Comparison of ENCODE assay signal across 23 cellular contexts in the genomic region with DNA sequence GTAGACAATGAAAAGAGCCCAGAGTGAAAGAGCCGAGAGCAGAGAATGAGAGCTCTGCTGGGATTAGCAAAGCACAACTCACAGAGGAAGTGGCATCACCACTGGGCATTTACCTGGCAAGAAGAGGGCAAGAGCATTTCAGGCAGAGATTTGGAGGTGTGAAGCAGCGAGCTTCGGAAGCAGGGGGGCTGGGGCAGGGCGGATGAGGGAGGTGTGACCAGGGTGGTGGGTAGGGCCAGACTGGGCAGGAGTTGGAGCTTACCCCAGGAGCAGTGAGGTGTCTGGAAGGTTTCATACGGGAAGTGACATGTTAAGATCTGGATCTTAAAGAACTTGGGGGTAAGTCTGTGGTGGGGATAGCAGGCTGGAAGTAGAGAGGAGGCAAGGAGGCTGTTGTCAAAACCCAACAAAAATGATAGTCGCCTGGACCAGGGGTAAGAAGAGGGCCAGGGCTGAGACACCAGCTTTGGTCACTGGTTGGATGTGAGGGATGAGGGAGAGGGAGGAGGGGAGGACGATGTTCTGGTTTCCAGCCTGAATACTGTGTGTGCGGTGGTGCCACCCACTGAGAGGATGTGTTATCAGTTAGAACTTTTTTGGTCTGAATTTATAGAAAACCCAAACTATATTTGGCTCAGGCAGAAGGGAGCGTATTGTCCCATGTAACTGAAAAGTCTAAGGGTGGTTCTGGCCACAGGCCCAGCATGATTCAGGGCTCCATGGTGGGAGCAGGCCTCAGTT. TPM values are rescaled to one million over a fixed set of nuclear protein-coding genes. Genes with fewer than 3 reads are reported as not detected.
A peak's percentile ranks its signal among the peaks of the same experiment; 100 is the strongest.
DNase-seq lines count a peak whose midpoint lies in the region; ATAC-seq and TF ChIP-seq lines count a peak whose summit lies in the region.
"Had no signal": no experiment of that assay in that cellular context is flagged by ENCODE, and none has a peak within 500 bp of the region (broad histone marks: within the 10 kb centered on the region; RNA-seq: fewer than 3 reads in every experiment).

No MANE protein-coding gene starts in this region.

- WGBS in mesenchymal stem cell, result 88% methylated on average over 9 of the region's 9 CpGs

- H3K9me3 Mint-ChIP-seq in type B pancreatic cell, result no peaks in the 10 kb centered on the region
- H3K9me3 Mint-ChIP-seq: CD8-positive, alpha-beta memory T cell; H9 had no signal

- H4K20me1 ChIP-seq in BLaER1 treated with 17β-estradiol and CSF1 and Interleukin-3, amounts not matched to agents 10 nM and 100 nM, result peaks cover 0 to 36% (median 35%) of the 10 kb centered on the region in 11 experiments; a peak in 18 of 22 replicates

- H3K9me3 ChIP-seq in BLaER1 treated with 17β-estradiol and CSF1 and Interleukin-3, amounts not matched to agents 10 nM and 100 nM (replicated peaks in 1 of 11), result no peaks in the 10 kb centered on the region
- no peaks in the 10 kb centered on the region for H3K9me3 ChIP-seq in mesenchymal stem cell (ENCODE audit: control insufficient read depth, low read length)
- H3K9me3 ChIP-seq: Peyer's patch had no signal

- no peaks in the 10 kb centered on the region for H3K36me3 Mint-ChIP-seq in type B pancreatic cell

- peaks cover 43% of the 10 kb centered on the region for H3K27me3 Mint-ChIP-seq in type B pancreatic cell

- no peak overlapping the region for H3K23ac ChIP-seq in mesenchymal stem cell (ENCODE audit: low read length in 2 of 2)

- H2BK12ac ChIP-seq in mesenchymal stem cell (ENCODE audit: low read length in 2 of 2), result no peak overlapping the region

- no peak overlapping the region for H3K4ac ChIP-seq in mesenchymal stem cell (ENCODE audit: low read depth in 1 of 2, low read length in 2 of 2)

- H3K79me1 ChIP-seq in mesenchymal stem cell (replicated peaks; ENCODE audit: low read length, poor library complexity, severe bottlenecking), result peaks cover 12% of the 10 kb centered on the region

- no peak overlapping the region for H2AFZ ChIP-seq in mesenchymal stem cell (ENCODE audit: low read depth, low read length)

- no peak overlapping the region for H2AK5ac ChIP-seq in mesenchymal stem cell (ENCODE audit: low read length, severe bottlenecking)

- no peak overlapping the region for H3K4me3 ChIP-seq in BLaER1 treated with 17β-estradiol and CSF1 and Interleukin-3, amounts not matched to agents 10 nM and 100 nM
- H3K4me3 ChIP-seq in mesenchymal stem cell (ENCODE audit: insufficient read depth in 1 of 2, low read depth in 1 of 2, low read length in 2 of 2), result no peak overlapping the region
- H3K4me3 ChIP-seq: Peyer's patch had no signal

- no peak overlapping the region for H4K8ac ChIP-seq in mesenchymal stem cell (ENCODE audit: low read length)

- H2BK120ac ChIP-seq in mesenchymal stem cell (ENCODE audit: low read depth, low read length), result no peak overlapping the region

- peak overlapping the region in 4 of 11 experiments; percentile 7 to 35 (median 28); a peak in 6 of 22 replicates for H3K9ac ChIP-seq in BLaER1 treated with 17β-estradiol and CSF1 and Interleukin-3, amounts not matched to agents 10 nM and 100 nM
- peak overlapping the region; percentile 19 for H3K9ac ChIP-seq in mesenchymal stem cell (ENCODE audit: low read length)

- no peak overlapping the region for H2BK15ac ChIP-seq in mesenchymal stem cell (ENCODE audit: low read depth, poor library complexity, severe bottlenecking)

- H3K27me3 ChIP-seq in BLaER1 treated with 17β-estradiol and CSF1 and Interleukin-3, amounts not matched to agents 10 nM and 100 nM, result peaks cover 0 to 5% (median 0%) of the 10 kb centered on the region in 11 experiments; a peak in 1 of 22 replicates
- peaks cover 14 to 48% of the 10 kb centered on the region in 2 experiments for H3K27me3 ChIP-seq in mesenchymal stem cell (ENCODE audit: control insufficient read depth in 1 of 2, insufficient read depth in 1 of 2, low read length in 2 of 2)
- H3K27me3 ChIP-seq: Peyer's patch had no signal

- no peak for TF ChIP-seq CTCF in VCaP (conservative IDR thresholded peaks at IDR 0.05)
- no peak for TF ChIP-seq CTCF in type B pancreatic cell (conservative IDR thresholded peaks at IDR 0.05)

- H3K27ac ChIP-seq in BLaER1 treated with 17β-estradiol and CSF1 and Interleukin-3, amounts not matched to agents 10 nM and 100 nM, result no peak overlapping the region
- H3K27ac ChIP-seq in VCaP (peak overlapping the region; percentile 95), mesenchymal stem cell (ENCODE audit: low read length, poor library complexity, severe bottlenecking) (no peak overlapping the region)
- H3K27ac ChIP-seq: HL-60, Peyer's patch had no signal

- no peak overlapping the region for H3K14ac ChIP-seq in mesenchymal stem cell (ENCODE audit: low read length in 2 of 2)

- ATAC-seq in GM19395 (IDR thresholded peaks at IDR 0.05; ENCODE audit: unreplicated experiment), result no peak
- ATAC-seq: SK-N-SH treated with all-trans-retinoic acid at 6 μM for 48 hours had no signal

- H2BK5ac ChIP-seq in mesenchymal stem cell (ENCODE audit: low read depth, low read length, poor library complexity, severe bottlenecking), result no peak overlapping the region

- peaks cover 16% of the 10 kb centered on the region for H3K4me1 Mint-ChIP-seq in type B pancreatic cell (ENCODE audit: unreplicated experiment)

- peak overlapping the region in 7 of 11 experiments; percentile 3 to 45 (median 38); a peak in 12 of 22 replicates for H3K4me2 ChIP-seq in BLaER1 treated with 17β-estradiol and CSF1 and Interleukin-3, amounts not matched to agents 10 nM and 100 nM
- H3K4me2 ChIP-seq in mesenchymal stem cell (ENCODE audit: low read length, poor library complexity, severe bottlenecking), result no peak overlapping the region

- DNase-seq in mesenchymal stem cell (no peak), superior temporal gyrus (ENCODE audit: extremely low spot score) (peak; percentile 40), type B pancreatic cell (ENCODE audit: extremely low spot score, unreplicated experiment) (no peak)
- DNase-seq in NK-92 treated with Interleukin-12 subunit alpha and Interleukin-12 subunit beta, amount 100 ng/mL, for 24 hours (lab: John Stamatoyannopoulos, UW), result no peak
- DNase-seq: C1 segment of cervical spinal cord, EL, GF-D8, H9, KG1, NCI-H1105, NCI-H2029 treated with DMSO at 0.1 percent for 48 hours, NCI-H2171, NCI-H345, NCI-H524, NCI-H774, Peyer's patch had no signal

- no peak overlapping the region for H3K18ac ChIP-seq in mesenchymal stem cell (ENCODE audit: low read depth in 1 of 2, low read length in 2 of 2)

- H3K4me1 ChIP-seq in BLaER1 treated with 17β-estradiol and CSF1 and Interleukin-3, amounts not matched to agents 10 nM and 100 nM, result peaks cover 31 to 84% (median 73%) of the 10 kb centered on the region in 10 experiments
- peaks cover 22% of the 10 kb centered on the region for H3K4me1 ChIP-seq in mesenchymal stem cell (ENCODE audit: control insufficient read depth, insufficient read depth, low read depth, low read length)

- H3K36me3 ChIP-seq in BLaER1 treated with 17β-estradiol and CSF1 and Interleukin-3, amounts not matched to agents 10 nM and 100 nM, result peaks cover under 1 to 6% (median 5%) of the 10 kb centered on the region in 11 experiments; a peak in 17 of 22 replicates
- H3K36me3 ChIP-seq in mesenchymal stem cell (ENCODE audit: control insufficient read depth in 1 of 2, insufficient read depth in 2 of 2, low read depth in 1 of 2, low read length in 2 of 2), result peaks cover 0 to 10% of the 10 kb centered on the region in 2 experiments

- H4K91ac ChIP-seq in mesenchymal stem cell (ENCODE audit: low read length), result no peak overlapping the region

- H3K4me3 Mint-ChIP-seq in type B pancreatic cell, result no peak overlapping the region
- H3K4me3 Mint-ChIP-seq: H9 had no signal

- no peak overlapping the region for H3K27ac Mint-ChIP-seq in type B pancreatic cell
- H3K27ac Mint-ChIP-seq: CD8-positive, alpha-beta memory T cell had no signal

RNA-seq across cellular contexts. Expression of a gene that starts 5.2 kb away (rescaled TPM):
- polyA plus RNA-seq in mesenchymal stem cell (2013, experiment 1 of 2), result 3.3 TPM
- 3.5 TPM for polyA plus RNA-seq in mesenchymal stem cell (2013, experiment 2 of 2)
- total RNA-seq in type B pancreatic cell (ENCODE audit: low replicate concordance), result not detected in 2 replicates
- total RNA-seq: CD8-positive, alpha-beta memory T cell; H9; HT-29 had no signal
- polyA plus RNA-seq: CD8-positive, alpha-beta memory T cell had no signal

RNA-seq across cellular contexts. Expression of a gene that starts 14.9 kb away (rescaled TPM):
- polyA plus RNA-seq in mesenchymal stem cell (2013, experiment 1 of 2), result 38.1 TPM
- polyA plus RNA-seq in mesenchymal stem cell (2013, experiment 2 of 2), result 37.4 TPM
- total RNA-seq in type B pancreatic cell (ENCODE audit: low replicate concordance), result 35.7 and 48.7 TPM in 2 replicates

RNA-seq across cellular contexts. Expression of a gene that starts 33.4 kb away (rescaled TPM):
- 59.6 TPM for polyA plus RNA-seq in mesenchymal stem cell (2013, experiment 1 of 2)
- polyA plus RNA-seq in mesenchymal stem cell (2013, experiment 2 of 2), result 43.8 TPM
- total RNA-seq in type B pancreatic cell (ENCODE audit: low replicate concordance), result 11.4 and 81.9 TPM in 2 replicates
